ENCODE assay signal across 13 cellular contexts in the genomic region with DNA sequence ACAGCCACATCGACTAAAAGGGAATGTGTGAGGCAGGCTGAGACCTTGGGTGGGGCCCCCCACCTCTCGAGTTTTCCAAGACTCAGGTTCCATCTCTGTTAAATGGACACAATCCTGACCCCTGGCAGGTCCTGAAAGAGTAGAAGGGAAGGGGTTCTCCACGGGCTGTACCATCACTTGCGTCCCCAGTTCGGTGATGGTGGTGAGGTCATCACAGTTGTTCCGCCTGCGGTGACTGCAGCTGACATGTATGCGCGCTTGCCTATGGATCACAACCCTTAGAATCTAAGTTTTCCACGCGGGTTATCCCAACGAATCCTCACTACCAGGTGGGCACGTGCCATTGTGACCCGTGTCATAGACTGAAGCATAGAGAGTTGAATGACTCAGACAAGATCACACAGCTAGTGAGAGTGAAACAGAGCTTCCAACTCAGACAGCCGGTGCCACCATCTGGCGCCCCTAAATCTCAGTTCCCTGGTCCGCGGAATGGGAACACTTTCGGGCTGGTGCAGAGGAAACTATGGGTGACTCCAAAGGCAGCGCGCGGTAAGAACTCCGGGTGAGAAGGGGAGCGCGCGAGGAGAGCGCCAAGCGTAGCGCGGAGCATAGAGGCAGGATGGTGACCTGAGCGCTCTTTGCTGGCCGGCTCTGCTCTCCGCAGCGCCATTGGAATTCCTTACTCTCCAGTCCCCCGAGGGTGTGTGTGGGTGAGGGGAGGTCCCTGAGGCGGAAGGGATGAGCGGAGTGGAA. TPM values are rescaled to one million over a fixed set of nuclear protein-coding genes. Genes with fewer than 3 reads are reported as not detected.
DNase-seq lines count a peak whose midpoint lies in the region; ATAC-seq, FAIRE-seq and TF ChIP-seq lines count a peak whose summit lies in the region.
"Had no signal": no experiment of that assay in that cellular context is flagged by ENCODE, and none has a peak within 500 bp of the region (broad histone marks: within the 10 kb centered on the region; RNA-seq: fewer than 3 reads in every experiment).

No MANE protein-coding gene starts in this region.

- no peak for TF ChIP-seq EP300 in neural cell (conservative IDR thresholded peaks at IDR 0.05; ENCODE audit: poor library complexity, severe bottlenecking)

- H3K27me3 ChIP-seq in endodermal cell (ENCODE audit: control insufficient read depth, insufficient read depth, low read length, poor library complexity, severe bottlenecking) = peaks cover 100% of the 10 kb centered on the region
- peaks cover 100% of the 10 kb centered on the region for H3K27me3 ChIP-seq in neural cell (ENCODE audit: insufficient read depth, low read depth, low read length)

- H3K36me3 Mint-ChIP-seq in endodermal cell (ENCODE audit: low read depth) = no peaks in the 10 kb centered on the region
- H3K36me3 Mint-ChIP-seq: CD8-positive, alpha-beta T cell; natural killer cell treated with Interleukin-12 subunit alpha and Interleukin-12 subunit beta and Interleukin-15 and Interleukin-18, amount 100 ng/mL, for 72 hours had no signal

- no peak overlapping the region for H3K4me3 Mint-ChIP-seq in endodermal cell
- H3K4me3 Mint-ChIP-seq: CD8-positive, alpha-beta T cell; dendritic cell treated with granulocyte-macrophage colony-stimulating factor and Interleukin-4, amounts not matched to agents 40 ng/mL and 50 ng/mL, for 4 days; natural killer cell treated with Interleukin-12 subunit alpha and Interleukin-12 subunit beta and Interleukin-15 and Interleukin-18, amount 100 ng/mL, for 72 hours had no signal

- TF ChIP-seq RAD21 in neural cell (conservative IDR thresholded peaks at IDR 0.05) = no peak

- H3K9me2 ChIP-seq in neural cell (ENCODE audit: insufficient read depth, low read length) = no peaks in the 10 kb centered on the region

- H2AFZ ChIP-seq in neural cell (ENCODE audit: low read depth, low read length) = no peak overlapping the region

- H3K36me3 ChIP-seq in endodermal cell (ENCODE audit: control insufficient read depth, insufficient read depth, low read length) = no peaks in the 10 kb centered on the region
- H3K36me3 ChIP-seq in neural cell (ENCODE audit: insufficient read depth, low read length) = no peaks in the 10 kb centered on the region

- peak; percentile 83 for DNase-seq in ELF-1 (ENCODE audit: low read depth, low spot score)
- no peak for DNase-seq in HTR-8/SVneo (ENCODE audit: insufficient read length, low spot score)
- peak; percentile 77 for DNase-seq in endodermal cell
- DNase-seq in HPDE6-E6E7 (ENCODE audit: extremely low spot score) = no peak
- DNase-seq: CD8-positive, alpha-beta T cell; kidney glomerular epithelial cell; NCI-H1105 treated with DMSO at 0.1 percent for 48 hours had no signal

- no peak for TF ChIP-seq CTCF in endodermal cell (conservative IDR thresholded peaks at IDR 0.05)
- TF ChIP-seq CTCF in neural cell (IDR thresholded peaks at IDR 0.05; ENCODE audit: poor library complexity, severe bottlenecking) = no peak

- peaks cover 8% of the 10 kb centered on the region for H3K27me3 Mint-ChIP-seq in endodermal cell (ENCODE audit: insufficient read depth)

- peak; percentile 9 for FAIRE-seq in HTR-8/SVneo (lab: Jason Lieb, UNC)
- FAIRE-seq: TTC549 had no signal

- 1 to 2% methylated on average over 19 to 37 of the region's 37 CpGs for WGBS in endodermal cell (ENCODE audit: insufficient coverage in 1 of 2, insufficient read length in 1 of 2), 2 experiments

- no peak for ATAC-seq in HG03108 (IDR thresholded peaks at IDR 0.05; ENCODE audit: unreplicated experiment)
- no peak for ATAC-seq in GM18498 (IDR thresholded peaks at IDR 0.05; ENCODE audit: unreplicated experiment)
- ATAC-seq: CD8-positive, alpha-beta T cell; natural killer cell treated with Interleukin-12 subunit alpha and Interleukin-12 subunit beta and Interleukin-15 and Interleukin-18, amount 100 ng/mL, for 72 hours had no signal

- H3K4me1 ChIP-seq in endodermal cell (ENCODE audit: control insufficient read depth, insufficient read depth, low read length) = no peaks in the 10 kb centered on the region

- no peak overlapping the region for H3K4me2 ChIP-seq in neural cell (ENCODE audit: low read length)

- H3K79me2 ChIP-seq in neural cell (replicated peaks; ENCODE audit: insufficient read depth, low read length) = no peaks in the 10 kb centered on the region

- no peak overlapping the region for H3K4me3 ChIP-seq in endodermal cell (ENCODE audit: low read length)
- no peak overlapping the region for H3K4me3 ChIP-seq in neural cell (ENCODE audit: low read length)

- peaks cover 22% of the 10 kb centered on the region for H3K4me1 Mint-ChIP-seq in endodermal cell

- H3K27ac ChIP-seq in endodermal cell (ENCODE audit: low read depth, low read length) = no peak overlapping the region
- no peak overlapping the region for H3K27ac ChIP-seq in neural cell (ENCODE audit: low read length)

- no peak overlapping the region for H3K9ac ChIP-seq in endodermal cell (ENCODE audit: extremely low read depth, low read length, poor library complexity, severe bottlenecking)
- no peak overlapping the region for H3K9ac ChIP-seq in neural cell (ENCODE audit: low read length)

- H3F3A ChIP-seq in neural cell (ENCODE audit: insufficient read depth, low read length, poor library complexity, severe bottlenecking) = no peaks in the 10 kb centered on the region

- H4K20me1 ChIP-seq in neural cell (ENCODE audit: insufficient read depth) = no peaks in the 10 kb centered on the region

- H3K9me3 ChIP-seq in endodermal cell (ENCODE audit: control insufficient read depth, low read length) (no peaks in the 10 kb centered on the region), neural cell (ENCODE audit: low read length) (no peaks in the 10 kb centered on the region)

- H3K27ac Mint-ChIP-seq in endodermal cell = no peak overlapping the region
- H3K27ac Mint-ChIP-seq: CD8-positive, alpha-beta T cell; dendritic cell treated with granulocyte-macrophage colony-stimulating factor and Interleukin-4, amounts not matched to agents 40 ng/mL and 50 ng/mL, for 4 days; natural killer cell treated with Interleukin-12 subunit alpha and Interleukin-12 subunit beta and Interleukin-15 and Interleukin-18, amount 100 ng/mL, for 72 hours had no signal

- H3K9me3 Mint-ChIP-seq in endodermal cell = no peaks in the 10 kb centered on the region
- H3K9me3 Mint-ChIP-seq: CD8-positive, alpha-beta T cell; dendritic cell treated with granulocyte-macrophage colony-stimulating factor and Interleukin-4, amounts not matched to agents 40 ng/mL and 50 ng/mL, for 4 days; natural killer cell treated with Interleukin-12 subunit alpha and Interleukin-12 subunit beta and Interleukin-15 and Interleukin-18, amount 100 ng/mL, for 72 hours had no signal

TF ChIP-seq in neural cell, 6 proteins besides CTCF, POLR2A, EP300 and RAD21:
- TF ChIP-seq POLR2AphosphoS5 (IDR thresholded peaks at IDR 0.05) = peak; percentile 47
- TF ChIP-seq MXI1 (conservative IDR thresholded peaks at IDR 0.05; ENCODE audit: poor library complexity, severe bottlenecking) = no peak

RNA-seq across cellular contexts. Expression of a gene that starts 10.4 kb away (rescaled TPM):
- total RNA-seq in endodermal cell = 1 to 10 TPM in 1 of 2 donors, under 1 TPM in 1; 0.46 to 1.3 TPM
- polyA plus RNA-seq in endodermal cell (2013, experiment 1 of 2) = 60.2 TPM
- 43.4 TPM for polyA plus RNA-seq in endodermal cell (2013, experiment 2 of 2)
- polyA plus RNA-seq in neural cell = 1.7 and 2.8 TPM in 2 replicates
- polyA minus RNA-seq in neural cell = 0.35 TPM in 1 of 2 replicates, not detected in the other
- total RNA-seq: CD8-positive, alpha-beta T cell had no signal

Comparison
In these comparisons a context has a peak if more than half of its experiments do, and no peak if none do; other contexts are left out.
1. DNase-seq: peak in ELF-1 (single experiment) and endodermal cell (single experiment); none in HTR-8/SVneo (single experiment) and HPDE6-E6E7 (single experiment).